ENCODE assay signal across 34 cellular contexts in genomic region chr2:78710632-78711375, GRCh38.
"Had no signal": no experiment of that assay in that cellular context is flagged by ENCODE, and none has a peak within 500 bp of the region (broad histone marks: within the 10 kb centered on the region; RNA-seq: fewer than 3 reads in every experiment).

No MANE protein-coding gene starts in this region.

- H3K36me3 ChIP-seq: MG63 had no signal

- H3K9me3 ChIP-seq: MG63 had no signal

- H3K27me3 ChIP-seq: MG63 had no signal

- DNase-seq: Karpas-422, Kasumi-1, MG63, MM.1S, MV-4-11, NCI-H1048, NCI-H1092, NCI-H1092 treated with DMSO at 0.1 percent for 48 hours, NCI-H1105, NCI-H1105 treated with DMSO at 0.1 percent for 48 hours, NCI-H1417, NCI-H1417 treated with DMSO at 0.1 percent for 48 hours, NCI-H1436, NCI-H1436 treated with DMSO at 0.1 percent for 48 hours, NCI-H146, NCI-H1694, NCI-H1694 treated with DMSO at 0.1 percent for 48 hours, NCI-H187, NCI-H187 treated with DMSO at 0.1 percent for 48 hours, NCI-H1930, NCI-H2029, NCI-H2029 treated with DMSO at 0.1 percent for 48 hours, NCI-H2081, NCI-H2081 treated with DMSO at 0.1 percent for 48 hours, NCI-H2107, NCI-H2171, NCI-H2171 treated with DMSO at 0.1 percent for 48 hours, NCI-H2227 treated with DMSO at 0.1 percent for 48 hours, NCI-H345, NCI-H446, NCI-H446 treated with DMSO at 0.1 percent for 48 hours, NCI-H510A, NCI-H510A treated with DMSO at 0.1 percent for 48 hours, NCI-H524 had no signal

- H3K4me3 ChIP-seq: MG63 had no signal
